ENCODE assay signal across 1 cellular context in genomic region chr16:28596840-28597691, GRCh38.
TF ChIP-seq lines count a peak whose summit lies in the region.

SULT1A2 (minus strand) TSS chr16:28597050; CDS start chr16:28595930, 1,120 bp downstream.

TF ChIP-seq in HepG2, 621 proteins besides CTCF, POLR2A, EP300 and RAD21 (continued from another document):
- TF ChIP-seq TFAP4 (IDR thresholded peaks at IDR 0.05; ENCODE audit: borderline replicate concordance, low read depth) (0 out of 2 replicates have a peak, but pooled peaks have one; percentile 15), ZSCAN25 (CRISPR knock-in tag; IDR thresholded peaks at IDR 0.05) (peak; percentile 97), FOXA3 (CRISPR knock-in tag; IDR thresholded peaks at IDR 0.05) (peak; percentile 21; the same call in 1 of the 2 replicates), ZNF263 (CRISPR knock-in tag; IDR thresholded peaks at IDR 0.05) (no peak), MTA3 (CRISPR knock-in tag; IDR thresholded peaks at IDR 0.05) (no peak), MAF1 (CRISPR knock-in tag; IDR thresholded peaks at IDR 0.05; ENCODE audit: borderline replicate concordance) (no peak), ZXDC (CRISPR knock-in tag; IDR thresholded peaks at IDR 0.05) (peak; percentile 22; the same call in 1 of the 2 replicates), ZMYM2 (CRISPR knock-in tag; IDR thresholded peaks at IDR 0.05) (peak; percentile 74; the same call in 1 of the 2 replicates), GRHL1 (CRISPR knock-in tag; conservative IDR thresholded peaks at IDR 0.05) (no peak), ZNF557 (CRISPR knock-in tag; IDR thresholded peaks at IDR 0.05) (0 out of 2 replicates have a peak, but pooled peaks have one; percentile 41), HNF4A (CRISPR knock-in tag; IDR thresholded peaks at IDR 0.05) (no peak; the same call in 1 of the 2 replicates), DMTF1 (CRISPR knock-in tag; IDR thresholded peaks at IDR 0.05) (no peak), ZBTB7A (CRISPR knock-in tag; IDR thresholded peaks at IDR 0.05) (peak; percentile 41; the same call in 1 of the 2 replicates), PATZ1 (CRISPR knock-in tag; IDR thresholded peaks at IDR 0.05) (no peak), GZF1 (CRISPR knock-in tag; IDR thresholded peaks at IDR 0.05) (peak; percentile 64; the same call in 1 of the 2 replicates), FOXP4 (CRISPR knock-in tag; IDR thresholded peaks at IDR 0.05) (peak; percentile 39; the same call in 1 of the 2 replicates), PHF5A (CRISPR knock-in tag; IDR thresholded peaks at IDR 0.05; ENCODE audit: low read depth, unreplicated experiment) (no peak), ZNF704 (CRISPR knock-in tag; IDR thresholded peaks at IDR 0.05; ENCODE audit: borderline replicate concordance) (no peak; the same call in 1 of the 2 replicates), THRA (CRISPR knock-in tag; IDR thresholded peaks at IDR 0.05; ENCODE audit: borderline replicate concordance) (peak; percentile 94; the same call in 1 of the 2 replicates), ZNF235 (CRISPR knock-in tag; IDR thresholded peaks at IDR 0.05; ENCODE audit: borderline replicate concordance) (no peak), ZFAT (CRISPR knock-in tag; conservative IDR thresholded peaks at IDR 0.05) (no peak)
